Comparison of ENCODE assay signal across 8 cellular contexts in genomic region chr10:101238732-101239105, GRCh38. TPM values are rescaled to one million over a fixed set of nuclear protein-coding genes. Genes with fewer than 3 reads are reported as not detected.
DNase-seq lines count a peak whose midpoint lies in the region; ATAC-seq, FAIRE-seq and TF ChIP-seq lines count a peak whose summit lies in the region.
"Had no signal": no experiment of that assay in that cellular context is flagged by ENCODE, and none has a peak within 500 bp of the region (broad histone marks: within the 10 kb centered on the region; RNA-seq: fewer than 3 reads in every experiment).

No MANE protein-coding gene starts in this region.

- H3K4me1 Mint-ChIP-seq in T-cell, result peaks cover 16 to 28% (median 21%) of the 10 kb centered on the region in 3 donors

- no peak overlapping the region for H3K27ac Mint-ChIP-seq in T-cell

- CTCF ChIA-PET in T-cell (lab: Charles Lee), result interaction anchor here (0.7 to 2.2 kb wide), 4 partner anchors 24 to 228 kb away, joined by 3 to 6 read pairs (median 4); no protein-coding TSS in a partner anchor

- TF ChIP-seq CTCF in GM13976 (IDR thresholded peaks at IDR 0.05; ENCODE audit: borderline replicate concordance, control extremely low read depth, extremely low read depth, insufficient read depth, missing control alignments) (peak; percentile 64), fibroblast of pulmonary artery (IDR thresholded peaks at IDR 0.05; ENCODE audit: low read length, missing control alignments) (peak; percentile 39), pancreas (IDR thresholded peaks at IDR 0.05) (peak in 3 of 4 donors; percentile 25 to 30 (median 30))

- ATAC-seq in T-cell (replicated peaks in 1 of 4) (peak in 3 of 4 experiments; percentile 53 to 72 (median 59)), pancreas (peak in 3 of 4 donors; percentile 45 to 75 (median 62)), HG02970 (IDR thresholded peaks at IDR 0.05; ENCODE audit: low FRiP score, unreplicated experiment) (no peak), HG03432 (IDR thresholded peaks at IDR 0.05; ENCODE audit: unreplicated experiment) (no peak)

- DNase-seq in GM13976 (ENCODE audit: low spot score) (no peak), T-cell (peak in 1 of 34 experiments; percentile 22), fibroblast of pulmonary artery (ENCODE audit: low read depth) (no peak), pancreas (no peak), DMS153 (lab: John Stamatoyannopoulos, UW) (no peak)
- DNase-seq: mesenchymal stem cell had no signal

- H3K4me3 ChIP-seq in fibroblast of pulmonary artery (replicated peaks; ENCODE audit: low read depth, low read length), result no peak overlapping the region
- H3K4me3 ChIP-seq in pancreas, result no peak overlapping the region

- no peaks in the 10 kb centered on the region for H3K9me3 Mint-ChIP-seq in T-cell

- H3K27ac ChIP-seq in pancreas, result no peak overlapping the region

- 13 to 23% methylated on average over 20 to 24 of the region's 24 CpGs for WGBS in pancreas, 2 donors

- no peaks in the 10 kb centered on the region for H3K9me3 ChIP-seq in pancreas

- H3K27me3 ChIP-seq in pancreas, result peaks cover 0 to 30% (median 8%) of the 10 kb centered on the region in 4 donors

- in situ Hi-C loops in GM13976 (cut with MboI; ENCODE audit: low sequenced_read_pairs, unreplicated experiment), result no loop called here

- no peak for FAIRE-seq in pancreas (lab: Jason Lieb, UNC)

- intact Hi-C loops in pancreas (cut with DNase I), result no loop called here

- H3K36me3 Mint-ChIP-seq in T-cell, result no peaks in the 10 kb centered on the region

- H3K4me3 Mint-ChIP-seq in T-cell, result no peak overlapping the region

- no peaks in the 10 kb centered on the region for H3K4me1 ChIP-seq in pancreas

- no peaks in the 10 kb centered on the region for H3K36me3 ChIP-seq in pancreas

- POLR2A ChIA-PET in T-cell (lab: Charles Lee), result no interaction called here

- H3K27me3 Mint-ChIP-seq in T-cell, result peaks cover 70 to 78% of the 10 kb centered on the region in 2 donors

RNA-seq across cellular contexts. Expression of gene LBX1, which starts 9.5 kb away (rescaled TPM):
- total RNA-seq in T-cell (not detected), pancreas (not detected)
- not detected for polyA plus RNA-seq in pancreas

Comparison
In these comparisons a context has a peak if more than half of its experiments do, and no peak if none do; other contexts are left out.
1. ATAC-seq: peak in T-cell (3 of 4) and pancreas (3 of 4); none in HG02970 (single experiment) and HG03432 (single experiment).
2. Peak in every context shown above with its lines, with median percentiles within 50 percentile points of each other: CTCF ChIP-seq.